1 cellular context compared by ENCODE assay signal in genomic region chr6:36443951-36444428, GRCh38.
TF ChIP-seq lines count a peak whose summit lies in the region.

No MANE protein-coding gene starts in this region.

TF ChIP-seq in H1, 55 proteins besides CTCF, POLR2A, EP300 and RAD21:
- TF ChIP-seq YY1 (IDR thresholded peaks at IDR 0.05; ENCODE audit: low read depth, low read length) (no peak), SP1 (IDR thresholded peaks at IDR 0.05; ENCODE audit: low read depth, low read length) (no peak), SAP30 (IDR thresholded peaks at IDR 0.05; ENCODE audit: insufficient read depth, insufficient replicate concordance, low read length) (no peak), FOSL1 (IDR thresholded peaks at IDR 0.05; ENCODE audit: insufficient read depth, low read depth, low read length) (no peak), EZH2 (IDR thresholded peaks at IDR 0.05; ENCODE audit: low read depth, low read length, severe bottlenecking) (no peak), CHD2 (IDR thresholded peaks at IDR 0.05; ENCODE audit: low read length) (no peak), TEAD4 (IDR thresholded peaks at IDR 0.05; ENCODE audit: low read depth, low read length) (no peak), CBX5 (IDR thresholded peaks at IDR 0.05; ENCODE audit: low read depth, low read length) (no peak), CHD7 (IDR thresholded peaks at IDR 0.05; ENCODE audit: insufficient replicate concordance, low read length) (no peak), SIN3A (conservative IDR thresholded peaks at IDR 0.05 in 1 of 2, IDR thresholded peaks at IDR 0.05 in 1 of 2; ENCODE audit: low read depth in 1 of 2, low read length in 2 of 2) (no peak), JUND (IDR thresholded peaks at IDR 0.05; ENCODE audit: low read length) (no peak), GABPA (IDR thresholded peaks at IDR 0.05; ENCODE audit: borderline replicate concordance, insufficient read depth, low read length) (no peak), HDAC6 (IDR thresholded peaks at IDR 0.05; ENCODE audit: low read depth, low read length) (no peak), CREB1 (IDR thresholded peaks at IDR 0.05) (no peak), TCF12 (IDR thresholded peaks at IDR 0.05; ENCODE audit: low read depth, low read length) (no peak), CHD1 (IDR thresholded peaks at IDR 0.05; ENCODE audit: low read depth, low read length) (no peak), BRCA1 (IDR thresholded peaks at IDR 0.05; ENCODE audit: low read depth, low read length) (no peak), RNF2 (IDR thresholded peaks at IDR 0.05; ENCODE audit: borderline replicate concordance, low read depth, low read length, missing control alignments, poor library complexity, severe bottlenecking) (no peak)
- TF ChIP-seq, protein P1, sequence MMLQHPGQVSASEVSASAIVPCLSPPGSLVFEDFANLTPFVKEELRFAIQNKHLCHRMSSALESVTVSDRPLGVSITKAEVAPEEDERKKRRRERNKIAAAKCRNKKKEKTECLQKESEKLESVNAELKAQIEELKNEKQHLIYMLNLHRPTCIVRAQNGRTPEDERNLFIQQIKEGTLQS (IDR thresholded peaks at IDR 0.05; ENCODE audit: insufficient read depth, low read depth, low read length): no peak
